ENCODE assay signal across 11 cellular contexts in genomic region chr2:26241928-26242436, GRCh38. TPM values are rescaled to one million over a fixed set of nuclear protein-coding genes. Genes with fewer than 3 reads are reported as not detected.
A peak's percentile ranks its signal among the peaks of the same experiment; 100 is the strongest.
DNase-seq lines count a peak whose midpoint lies in the region; ATAC-seq and TF ChIP-seq lines count a peak whose summit lies in the region.
"Had no signal": no experiment of that assay in that cellular context is flagged by ENCODE, and none has a peak within 500 bp of the region (broad histone marks: within the 10 kb centered on the region; RNA-seq: fewer than 3 reads in every experiment).

No MANE protein-coding gene starts in this region.

- H3K9me3 Mint-ChIP-seq in GM23338 (no peaks in the 10 kb centered on the region), WTC11 (no peaks in the 10 kb centered on the region), glutamatergic neuron (ENCODE audit: unreplicated experiment) (peaks cover 5% of the 10 kb centered on the region)

- H3K4me3 ChIP-seq in A673 (ENCODE audit: low read depth, low read length, poor library complexity, severe bottlenecking): peak overlapping the region; percentile 87
- H3K4me3 ChIP-seq in GM23338: peak overlapping the region; percentile 99
- no peak overlapping the region for H3K4me3 ChIP-seq in sigmoid colon

- POLR2A ChIA-PET in A673 (lab: Charles Lee; ENCODE audit: low non-redundant PET) (no interaction called here), WTC11 (lab: Charles Lee) (interaction anchor here (3.1 kb wide), 1 partner anchor 57 kb away, joined by 27 read pairs; no protein-coding TSS in a partner anchor)

- H3K9me3 ChIP-seq in A673 (ENCODE audit: low read depth, low read length, poor library complexity, severe bottlenecking) (no peaks in the 10 kb centered on the region), sigmoid colon (no peaks in the 10 kb centered on the region)
- H3K9me3 ChIP-seq: thoracic aorta had no signal

- H3K4me1 ChIP-seq in A673 (ENCODE audit: insufficient read depth, low read length, poor library complexity, severe bottlenecking) (peaks cover 9% of the 10 kb centered on the region), GM23338 (ENCODE audit: insufficient read depth) (peaks cover 24% of the 10 kb centered on the region), sigmoid colon (peaks cover 0 to 56% (median 51%) of the 10 kb centered on the region in 4 donors)

- no peak for TF ChIP-seq POLR2A in sigmoid colon (IDR thresholded peaks at IDR 0.05)

- H3K4me3 Mint-ChIP-seq in GM23338: peak overlapping the region; percentile 96
- H3K4me3 Mint-ChIP-seq in WTC11: peak overlapping the region; percentile 100
- H3K4me3 Mint-ChIP-seq in glutamatergic neuron (ENCODE audit: unreplicated experiment): peak overlapping the region; percentile 72

- peaks cover 8% of the 10 kb centered on the region for H3K36me3 Mint-ChIP-seq in GM23338 (ENCODE audit: low read depth)
- peaks cover 8% of the 10 kb centered on the region for H3K36me3 Mint-ChIP-seq in WTC11
- no peaks in the 10 kb centered on the region for H3K36me3 Mint-ChIP-seq in glutamatergic neuron (ENCODE audit: unreplicated experiment)

- TF ChIP-seq CTCF in A673 (conservative IDR thresholded peaks at IDR 0.05; ENCODE audit: low read depth, low read length) (no peak), GM23338 (conservative IDR thresholded peaks at IDR 0.05; ENCODE audit: low read depth in 2 of 2) (no peak), WTC11 (IDR thresholded peaks at IDR 0.05) (no peak), glutamatergic neuron (IDR thresholded peaks at IDR 0.05; ENCODE audit: partially characterized antibody, unreplicated experiment) (no peak), sigmoid colon (IDR thresholded peaks at IDR 0.05) (no peak)

- H3K27ac ChIP-seq in A673 (ENCODE audit: low read depth, low read length, poor library complexity, severe bottlenecking): peak overlapping the region; percentile 69
- H3K27ac ChIP-seq in GM23338 (ENCODE audit: low read depth): peak overlapping the region; percentile 96; the same call in 1 of the 2 replicates
- peak overlapping the region in 1 of 4 donors; percentile 96 for H3K27ac ChIP-seq in sigmoid colon
- H3K27ac ChIP-seq: thoracic aorta had no signal

- H3K27me3 ChIP-seq in A673 (replicated peaks; ENCODE audit: insufficient read depth, low read depth, low read length, poor library complexity) (no peaks in the 10 kb centered on the region), GM23338 (ENCODE audit: insufficient read depth) (no peaks in the 10 kb centered on the region), sigmoid colon (no peaks in the 10 kb centered on the region)

- H3K36me3 ChIP-seq in A673 (ENCODE audit: insufficient read depth, low read length, poor library complexity, severe bottlenecking) (peaks cover 15% of the 10 kb centered on the region), GM23338 (ENCODE audit: insufficient read depth) (peaks cover 7% of the 10 kb centered on the region; the same call in 1 of the 2 replicates), sigmoid colon (peaks cover 0 to 18% (median 8%) of the 10 kb centered on the region in 4 donors)

- TF ChIP-seq EP300 in sigmoid colon (IDR thresholded peaks at IDR 0.05): no peak

- no peak for ATAC-seq in GM23338
- ATAC-seq in WTC11: no peak

- intact Hi-C loops in A673 (cut with micrococcal nuclease; ENCODE audit: unreplicated experiment) (no loop called here), sigmoid colon (cut with DNase I) (loop anchor here (5.0 kb wide), 1 partner anchor 105 kb away; the partner anchor contains the start of genes ADGRF3 and SELENOI)

- H3K79me2 ChIP-seq in GM23338 (replicated peaks; ENCODE audit: insufficient read depth): peaks cover 74% of the 10 kb centered on the region

- 74 to 81% methylated on average over 6 of the region's 6 CpGs for WGBS in sigmoid colon, 2 donors

- H3K9me2 ChIP-seq in GM23338 (ENCODE audit: insufficient read depth): no peaks in the 10 kb centered on the region

- no TSS peak for BruUV-seq in A673 (replicated peaks; lab: Mats Ljungman, UMichigan)

- DNase-seq in A673 (ENCODE audit: low spot score): peak; percentile 14
- no peak for DNase-seq in GM23338 (ENCODE audit: low spot score)
- DNase-seq in WTC11 (ENCODE audit: low spot score): no peak
- no peak for DNase-seq in glutamatergic neuron
- DNase-seq in stimulated activated CD4-positive, alpha-beta T cell treated with anti-CD3 and anti-CD28 coated beads, Interleukin-1b, Interleukin-23, amount 100 ng/mL, for 48 hours: no peak
- DNase-seq in sigmoid colon: no peak
- no peak for DNase-seq in EL
- no peak for DNase-seq in DMS 273 (lab: John Stamatoyannopoulos, UW; ENCODE audit: unreplicated experiment)
- DNase-seq: NCI-H1092 treated with DMSO at 0.1 percent for 48 hours; stimulated activated CD4-positive, alpha-beta T cell treated with anti-CD3 and anti-CD28 coated beads, Interleukin-2, amount 100 ng/mL, for 48 hours had no signal

- H2AFZ ChIP-seq in GM23338: no peak overlapping the region

- H4K20me1 ChIP-seq in GM23338 (replicated peaks; ENCODE audit: insufficient read depth): peaks cover 21% of the 10 kb centered on the region; the same call in 1 of the 2 replicates

- CTCF ChIA-PET in A673 (lab: Charles Lee): no interaction called here
- CTCF ChIA-PET in WTC11 (lab: Charles Lee): interaction anchor here (1.4 to 4.3 kb wide), 3 partner anchors 70 to 73 kb away, joined by 4 to 33 read pairs (median 4); no protein-coding TSS in a partner anchor

- H3K27me3 Mint-ChIP-seq in GM23338 (ENCODE audit: insufficient read depth, low read depth, poor library complexity) (peaks cover 4% of the 10 kb centered on the region), WTC11 (ENCODE audit: low read depth) (no peaks in the 10 kb centered on the region), glutamatergic neuron (ENCODE audit: unreplicated experiment) (no peaks in the 10 kb centered on the region)

- peaks cover 11% of the 10 kb centered on the region for H3F3A ChIP-seq in GM23338 (replicated peaks; ENCODE audit: low read depth)

- peaks cover 19% of the 10 kb centered on the region for H3K4me1 Mint-ChIP-seq in GM23338
- H3K4me1 Mint-ChIP-seq in WTC11: peaks cover 33% of the 10 kb centered on the region
- peaks cover 6% of the 10 kb centered on the region for H3K4me1 Mint-ChIP-seq in glutamatergic neuron (ENCODE audit: low read depth, unreplicated experiment)

- peak overlapping the region; percentile 92 for H3K4me2 ChIP-seq in GM23338

- H3K27ac Mint-ChIP-seq in GM23338 (peak overlapping the region; percentile 44; the same call in 1 of the 2 replicates), WTC11 (peak overlapping the region; percentile 86), glutamatergic neuron (ENCODE audit: unreplicated experiment) (no peak overlapping the region)

TF ChIP-seq in GM23338, 12 proteins besides CTCF, POLR2A, EP300 and RAD21 (continues in another document):
- no peak for TF ChIP-seq ETS1 (IDR thresholded peaks at IDR 0.05)

TF ChIP-seq in WTC11, 78 proteins besides CTCF, POLR2A, EP300 and RAD21:
- TF ChIP-seq NR1H2 (CRISPR knock-in tag; IDR thresholded peaks at IDR 0.05): no peak
- TF ChIP-seq ESRRA (CRISPR knock-in tag; IDR thresholded peaks at IDR 0.05; ENCODE audit: borderline replicate concordance): no peak
- TF ChIP-seq ZNF425 (CRISPR knock-in tag; conservative IDR thresholded peaks at IDR 0.05): no peak
- TF ChIP-seq ZNF121 (CRISPR knock-in tag; IDR thresholded peaks at IDR 0.05): 0 out of 2 replicates have a peak, but pooled peaks have one; percentile 24
TF ChIP-seq in WTC11: peak in this region for 1.

RNA-seq across cellular contexts. Expression of gene HADHA, which starts 2.5 kb away (rescaled TPM):
- total RNA-seq in A673 (2021) (136 and 137 TPM in 2 replicates), WTC11 (2021) (118 to 123 TPM (median 121 TPM) in 3 replicates), glutamatergic neuron (ENCODE audit: unreplicated experiment) (89.8 TPM), sigmoid colon (100 to 1,000 TPM; 110 to 137 (median 118) TPM)
- total RNA-seq in GM23338 (2014; rRNA removed; shearing (Covaris generic)): 88.9 and 92.3 TPM in 2 replicates
- polyA plus RNA-seq in GM23338 (2016; fragmentation: Nextera tagmentation; extraction: Ambion mirVana) (57.6 and 63.9 TPM in 2 replicates), sigmoid colon (100 to 1,000 TPM in 2 of 3 donors, 10 to 100 TPM in 1; 96.7 to 148 (median 126) TPM)

RNA-seq across cellular contexts. Expression of gene HADHB, which starts 2.8 kb away (rescaled TPM):
- total RNA-seq in A673 (2021) (101 and 106 TPM in 2 replicates), WTC11 (2021) (59.8 to 64.5 TPM (median 60.7 TPM) in 3 replicates), glutamatergic neuron (ENCODE audit: unreplicated experiment) (30.5 TPM), sigmoid colon (100 to 1,000 TPM in 3 of 4 donors, 10 to 100 TPM in 1; 82.8 to 147 (median 119) TPM)
- 43.4 and 55.0 TPM in 2 replicates for total RNA-seq in GM23338 (2014; rRNA removed; shearing (Covaris generic))
- polyA plus RNA-seq in GM23338 (2016; fragmentation: Nextera tagmentation; extraction: Ambion mirVana) (38.3 and 41.1 TPM in 2 replicates), sigmoid colon (100 to 1,000 TPM in 2 of 3 donors, 10 to 100 TPM in 1; 93.3 to 212 (median 120) TPM)

Comparison
In these comparisons a context has a peak if more than half of its experiments do, and no peak if none do; other contexts are left out.
1. H3K4me3 ChIP-seq: peak in A673 (single experiment) and GM23338 (single experiment); none in sigmoid colon (0 of 4).
2. Peak in every context shown above with its lines, with median percentiles within 50 percentile points of each other: H3K4me3 Mint-ChIP-seq.